9 cellular contexts compared by ENCODE assay signal in the genomic region with DNA sequence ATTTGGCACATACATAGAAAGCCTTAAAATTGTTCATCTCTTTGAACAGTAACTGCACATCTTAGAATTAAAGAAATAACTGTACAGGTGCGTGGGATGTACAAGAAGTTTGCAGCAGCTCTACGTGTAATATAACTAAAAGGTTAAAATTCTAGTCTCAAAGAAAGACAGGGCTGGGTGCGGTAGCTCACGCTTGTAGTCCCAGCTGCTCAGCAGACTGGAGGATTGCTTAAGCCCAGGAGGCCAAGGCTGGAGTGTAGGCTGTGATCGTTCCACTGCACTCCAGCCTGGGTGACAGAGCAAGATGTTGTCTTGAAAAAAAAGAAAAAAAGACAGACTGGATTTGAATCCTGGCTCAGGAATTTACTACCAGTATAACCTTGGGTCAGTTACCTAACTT.
"Had no signal": no experiment of that assay in that cellular context is flagged by ENCODE, and none has a peak within 500 bp of the region (broad histone marks: within the 10 kb centered on the region; RNA-seq: fewer than 3 reads in every experiment).

No MANE protein-coding gene starts in this region.

- ATAC-seq: HCT116, HepG2 had no signal

- H3K4me3 Mint-ChIP-seq: HFFc6 had no signal

- H3K4me1 ChIP-seq: HAP-1 had no signal

- H3K4me3 ChIP-seq: HAP-1 had no signal

- H3K27me3 Mint-ChIP-seq: IgD-negative memory B cell had no signal

- DNase-seq: GOT3, H7, HFFc6, KBM-7 had no signal

- H3K27ac Mint-ChIP-seq: HFFc6 had no signal

- H3K9me3 ChIP-seq: HAP-1 had no signal

- H3K9me3 Mint-ChIP-seq: HFFc6, IgD-negative memory B cell had no signal

- H3K27ac ChIP-seq: HL-60 had no signal
